18 cellular contexts compared by ENCODE assay signal in genomic region chr9:111644195-111644772, GRCh38. TPM values are rescaled to one million over a fixed set of nuclear protein-coding genes. Genes with fewer than 3 reads are reported as not detected.
DNase-seq lines count a peak whose midpoint lies in the region; ATAC-seq, FAIRE-seq and TF ChIP-seq lines count a peak whose summit lies in the region.
"Had no signal": no experiment of that assay in that cellular context is flagged by ENCODE, and none has a peak within 500 bp of the region (broad histone marks: within the 10 kb centered on the region; RNA-seq: fewer than 3 reads in every experiment).

No MANE protein-coding gene starts in this region.

- no peaks in the 10 kb centered on the region for H3K9me3 Mint-ChIP-seq in progenitor cell of endocrine pancreas (ENCODE audit: low read depth)
- H3K9me3 Mint-ChIP-seq: CD4-positive, alpha-beta memory T cell; H9 had no signal

- in situ Hi-C loops in HepG2 (cut with HindIII; ENCODE audit: extremely low pct_ligation_motif_present, low pct_unique_long_range_greater_than_20kb) (no loop called here), K562 (cut with MboI) (no loop called here)

- no peak overlapping the region for H3K27ac ChIP-seq in HepG2 (ENCODE audit: extremely low read length, insufficient read depth, low read length)
- no peak overlapping the region for H3K27ac ChIP-seq in right lobe of liver
- no peak overlapping the region for H3K27ac ChIP-seq in K562 (ENCODE audit: extremely low read depth, low read depth, low read length)
- H3K27ac ChIP-seq: 22Rv1, A549, BLaER1 had no signal

- H3K4me3 ChIP-seq in HepG2 (replicated peaks in 1 of 3; ENCODE audit: insufficient read depth in 1 of 3, low read depth in 2 of 3, low read length in 3 of 3) (no peak overlapping the region), right lobe of liver (no peak overlapping the region), K562 (no peak overlapping the region)
- H3K4me3 ChIP-seq: A549, BLaER1 had no signal

- H3K4me1 ChIP-seq in HepG2 (ENCODE audit: insufficient read depth, low read length) (peaks cover 20% of the 10 kb centered on the region), right lobe of liver (peaks cover 0 to 22% (median 5%) of the 10 kb centered on the region in 4 donors), K562 (replicated peaks in 1 of 2; ENCODE audit: control insufficient read depth in 2 of 2, insufficient read depth in 2 of 2, low read length in 2 of 2) (0 out of 5 replicates have a peak, but pooled peaks cover 0 to 5% of the 10 kb centered on the region in 2 experiments)
- H3K4me1 ChIP-seq: A549, BLaER1 had no signal

- no peak for TF ChIP-seq CTCF in HepG2 (CRISPR knock-in tag; IDR thresholded peaks at IDR 0.05)
- TF ChIP-seq CTCF in right lobe of liver (IDR thresholded peaks at IDR 0.05) = no peak
- no peak for TF ChIP-seq CTCF in K562 (IDR thresholded peaks at IDR 0.05 in 2 of 3, conservative IDR thresholded peaks at IDR 0.05 in 1 of 3; ENCODE audit: insufficient read depth in 2 of 3, low read depth in 1 of 3, low read length in 3 of 3)
- no peak for TF ChIP-seq CTCF in progenitor cell of endocrine pancreas (IDR thresholded peaks at IDR 0.05; ENCODE audit: unreplicated experiment)

- CTCF ChIA-PET in HepG2 (lab: Yijun Ruan, JAX; ENCODE audit: low intra/inter-chr PET ratio, low total read pairs) (no interaction called here), K562 (lab: Yijun Ruan, JAX; ENCODE audit: low intra/inter-chr PET ratio) (no interaction called here)

- peak overlapping the region; percentile 0 for H3K27ac Mint-ChIP-seq in progenitor cell of endocrine pancreas
- H3K27ac Mint-ChIP-seq: CD14-positive monocyte had no signal

- TF ChIP-seq RAD21 in HepG2 (CRISPR knock-in tag; IDR thresholded peaks at IDR 0.05) (no peak), K562 (CRISPR knock-in tag; conservative IDR thresholded peaks at IDR 0.05 in 1 of 2, IDR thresholded peaks at IDR 0.05 in 1 of 2) (no peak)

- H3K9me3 ChIP-seq in HepG2 (ENCODE audit: low read length) (no peaks in the 10 kb centered on the region), right lobe of liver (no peaks in the 10 kb centered on the region), K562 (replicated peaks; ENCODE audit: control insufficient read depth, insufficient read depth, low read depth, low read length) (no peaks in the 10 kb centered on the region)
- H3K9me3 ChIP-seq: A549 had no signal

- no peak for FAIRE-seq in HepG2 (lab: Jason Lieb, UNC)
- peak; percentile 19 for FAIRE-seq in K562 (lab: Jason Lieb, UNC)
- FAIRE-seq: A549, GM19239, H1 had no signal

- no peak for TF ChIP-seq POLR2A in HepG2 (IDR thresholded peaks at IDR 0.05; ENCODE audit: insufficient read depth in 1 of 2, low read depth in 2 of 2, low read length in 2 of 2)
- no peak for TF ChIP-seq POLR2A in right lobe of liver (IDR thresholded peaks at IDR 0.05)
- no peak for TF ChIP-seq POLR2A in K562 (conservative IDR thresholded peaks at IDR 0.05)

- peaks cover under 1% of the 10 kb centered on the region for H3K79me2 ChIP-seq in HepG2 (ENCODE audit: insufficient read depth, low read length)
- peaks cover 25% of the 10 kb centered on the region for H3K79me2 ChIP-seq in K562 (ENCODE audit: control insufficient read depth, insufficient read depth, low read length)

- POLR2A ChIA-PET in HepG2 (lab: Yijun Ruan, JAX) = interaction anchor here (1.4 kb wide), 1 partner anchor 46 kb away, joined by 5 read pairs; no protein-coding TSS in a partner anchor
- POLR2A ChIA-PET in K562 (lab: Yijun Ruan, JAX) = interaction anchor here (0.6 to 2.1 kb wide), 3 partner anchors 17 to 1128 kb away, joined by 3 to 5 read pairs (median 3); partner anchors contain the start of gene GNG10

- H3K4me2 ChIP-seq in HepG2 (ENCODE audit: low read depth, low read length) (no peak overlapping the region), K562 (ENCODE audit: insufficient read depth, low read length) (no peak overlapping the region)
- H3K4me2 ChIP-seq: A549, BLaER1 had no signal

- no peak overlapping the region for H3K4me3 Mint-ChIP-seq in progenitor cell of endocrine pancreas (ENCODE audit: low read depth)
- H3K4me3 Mint-ChIP-seq: CD14-positive monocyte; CD4-positive, alpha-beta memory T cell; H9 had no signal

- peak; percentile 27 for DNase-seq in HepG2 (ENCODE audit: low spot score)
- DNase-seq in right lobe of liver = no peak
- peak in 2 of 4 experiments; percentile 20 to 36 for DNase-seq in K562 (ENCODE audit: extremely low read depth in 1 of 4, low spot score in 3 of 4)
- no peak for DNase-seq in progenitor cell of endocrine pancreas (ENCODE audit: low spot score, unreplicated experiment)
- DNase-seq in AG20443 (ENCODE audit: low spot score) = no peak
- DNase-seq in GM19238 (ENCODE audit: insufficient read length, low spot score) = no peak
- DNase-seq in mesenteric fat pad (ENCODE audit: low spot score) = no peak
- DNase-seq: Calu3; CD4-positive, alpha-beta memory T cell; DMS79 treated with DMSO at 0.1 percent for 48 hours; GF-D8; H9 had no signal

- intact Hi-C loops in HepG2 (cut with micrococcal nuclease; ENCODE audit: unreplicated experiment) (no loop called here), right lobe of liver (cut with DNase I) (no loop called here), K562 (cut with micrococcal nuclease) (no loop called here)

- ATAC-seq in HepG2 (no peak), right lobe of liver (no peak), K562 (peak; percentile 79)
- ATAC-seq: A549 had no signal

- H3K4me1 Mint-ChIP-seq in progenitor cell of endocrine pancreas (ENCODE audit: low read depth) = peaks cover 4% of the 10 kb centered on the region
- H3K4me1 Mint-ChIP-seq: CD14-positive monocyte, H9 had no signal

- H2AFZ ChIP-seq in HepG2 (ENCODE audit: low read length) = no peak overlapping the region
- no peak overlapping the region for H2AFZ ChIP-seq in K562 (ENCODE audit: low read depth, low read length)

- BruUV-seq in HepG2 (replicated peaks; lab: Mats Ljungman, UMichigan) = TSS peak; percentile 23
- BruUV-seq in K562 (replicated peaks; lab: Mats Ljungman, UMichigan) = no TSS peak

- no peaks in the 10 kb centered on the region for H3K27me3 Mint-ChIP-seq in progenitor cell of endocrine pancreas
- H3K27me3 Mint-ChIP-seq: CD4-positive, alpha-beta memory T cell had no signal

- H3K27me3 ChIP-seq in HepG2 (ENCODE audit: control insufficient read depth in 1 of 2, insufficient read depth in 2 of 2, low read length in 2 of 2) = no peaks in the 10 kb centered on the region
- no peaks in the 10 kb centered on the region for H3K27me3 ChIP-seq in right lobe of liver
- H3K27me3 ChIP-seq in K562 (ENCODE audit: control insufficient read depth in 2 of 2, insufficient read depth in 2 of 2, low read length in 2 of 2) = no peaks in the 10 kb centered on the region
- H3K27me3 ChIP-seq: BLaER1 had no signal

- H3K36me3 ChIP-seq in HepG2 (replicated peaks in 1 of 2; ENCODE audit: control insufficient read depth in 1 of 2, insufficient read depth in 2 of 2, low read length in 2 of 2) (peaks cover 1 to 23% of the 10 kb centered on the region in 2 experiments; a peak in 2 of 5 replicates), right lobe of liver (peaks cover 0 to 42% (median under 1%) of the 10 kb centered on the region in 4 donors), K562 (ENCODE audit: control insufficient read depth, insufficient read depth, low read length) (peaks cover 59% of the 10 kb centered on the region)

- H3K9ac ChIP-seq in HepG2 (ENCODE audit: insufficient read depth, low read depth, low read length) (no peak overlapping the region), K562 (ENCODE audit: insufficient read depth in 1 of 2, low read depth in 2 of 2, low read length in 2 of 2) (no peak overlapping the region)
- H3K9ac ChIP-seq: BLaER1 had no signal

- H4K20me1 ChIP-seq in HepG2 (ENCODE audit: insufficient read depth, low read length) = no peaks in the 10 kb centered on the region
- no peaks in the 10 kb centered on the region for H4K20me1 ChIP-seq in K562 (replicated peaks; ENCODE audit: control insufficient read depth, insufficient read depth, low read length)

- 79% methylated on average over 8 of the region's 8 CpGs for WGBS in HepG2 (ENCODE audit: low lambda C conversion rate)
- WGBS in right lobe of liver (ENCODE audit: insufficient coverage, low coverage, low lambda C conversion rate, missing lambda C conversion rate) = 77% methylated on average over 8 of the region's 8 CpGs
- 20% methylated on average over 8 of the region's 8 CpGs for WGBS in K562 (ENCODE audit: insufficient coverage, low coverage, missing lambda C conversion rate)

- H3K36me3 Mint-ChIP-seq in progenitor cell of endocrine pancreas (ENCODE audit: insufficient read depth) = peaks cover 23% of the 10 kb centered on the region

- H3K9me1 ChIP-seq in K562 (ENCODE audit: control insufficient read depth, insufficient read depth, low read length) = no peaks in the 10 kb centered on the region

- TF ChIP-seq EP300 in HepG2 (IDR thresholded peaks at IDR 0.05; ENCODE audit: low read depth in 2 of 2, low read length in 2 of 2) = no peak
- TF ChIP-seq EP300 in HepG2 (CRISPR knock-in tag; IDR thresholded peaks at IDR 0.05; ENCODE audit: borderline replicate concordance) = no peak
- TF ChIP-seq EP300 in K562 (IDR thresholded peaks at IDR 0.05; ENCODE audit: low read length) = peak; percentile 74

RNA-seq across cellular contexts. Expression of gene DNAJC25, which starts 13.2 kb away (rescaled TPM):
- total RNA-seq in HepG2 (2016; rRNA removed; fragmentation: Illumina TruSeq; extraction: Trizol) (6.3 and 10.2 TPM in 2 replicates), right lobe of liver (10 to 100 TPM; 12.2 to 32.8 (median 18.2) TPM), K562 (2014; rRNA removed) (6.1 and 6.6 TPM in 2 replicates), K562 (2014; rRNA removed; fragmentation: Illumina TruSeq; extraction: Trizol) (7.1 and 8.1 TPM in 2 replicates), K562 (2015; rRNA removed; fragmentation: Illumina TruSeq; extraction: Trizol) (7.0 and 8.4 TPM in 2 replicates), K562 (2021) (5.6 and 5.7 TPM in 2 replicates), progenitor cell of endocrine pancreas (7.5 and 8.5 TPM in 2 replicates), mesenteric fat pad (7.5 TPM)
- total RNA-seq in HepG2 (2016; cell fraction: cytosol; rRNA removed; fragmentation: Illumina TruSeq; extraction: Trizol; ENCODE audit: low read depth) = 2.4 and 2.5 TPM in 2 replicates
- total RNA-seq in HepG2 (2016; cell fraction: insoluble cytoplasmic fraction; rRNA removed; fragmentation: Illumina TruSeq; extraction: Trizol) = 6.5 and 9.4 TPM in 2 replicates
- 5.6 and 6.1 TPM in 2 replicates for total RNA-seq in HepG2 (2016; cell fraction: membrane; rRNA removed; fragmentation: Illumina TruSeq; extraction: Trizol)
- total RNA-seq in HepG2 (2016; cell fraction: nucleus; rRNA removed; fragmentation: Illumina TruSeq; extraction: Trizol) = 11.2 and 12.3 TPM in 2 replicates
- polyA plus RNA-seq in HepG2 (2011; rRNA removed) (4.5 and 5.7 TPM in 2 replicates), K562 (2011; rRNA removed) (8.9 and 10.7 TPM in 2 replicates), K562 (2014; fragmentation: Illumina TruSeq; extraction: Trizol) (7.0 and 9.1 TPM in 2 replicates), K562 (2014; fragmentation: Nextera tagmentation; extraction: Ambion mirVana) (1 to 10 TPM; 3.7 to 4.4 TPM), K562 (2014; rRNA removed) (8.4 and 11.2 TPM in 2 replicates)
- polyA plus RNA-seq in HepG2 (2011; cell fraction: cytosol; rRNA removed) = 3.0 and 3.2 TPM in 2 replicates
- 3.5 and 3.7 TPM in 2 replicates for polyA plus RNA-seq in HepG2 (2011; cell fraction: nucleus; rRNA removed)
- polyA plus RNA-seq in HepG2 (2012) = 4.8 and 8.4 TPM in 2 replicates
- polyA plus RNA-seq in HepG2 (2016; cell fraction: cytosol; fragmentation: Illumina TruSeq; extraction: Trizol; ENCODE audit: low read depth) = 2.4 and 2.8 TPM in 2 replicates
- 7.8 TPM in 2 replicates for polyA plus RNA-seq in HepG2 (2016; cell fraction: insoluble cytoplasmic fraction; fragmentation: Illumina TruSeq; extraction: Trizol; ENCODE audit: low read depth)
- polyA plus RNA-seq in HepG2 (2016; cell fraction: membrane; fragmentation: Illumina TruSeq; extraction: Trizol; ENCODE audit: low read depth) = 5.4 and 6.1 TPM in 2 replicates
- 25.6 and 26.2 TPM in 2 replicates for polyA plus RNA-seq in HepG2 (2016; cell fraction: nucleus; fragmentation: Illumina TruSeq; extraction: Trizol; ENCODE audit: insufficient read depth, low read depth)
- 1.5 and 1.8 TPM in 2 replicates for polyA minus RNA-seq in HepG2 (2011; rRNA and poly(A)+ RNA removed; ENCODE audit: low replicate concordance)
- 0.79 and 1.7 TPM in 2 replicates for polyA minus RNA-seq in HepG2 (2011; cell fraction: cytosol; rRNA and poly(A)+ RNA removed)
- 5.7 and 6.7 TPM in 2 replicates for polyA minus RNA-seq in HepG2 (2011; cell fraction: nucleus; rRNA and poly(A)+ RNA removed)
- total RNA-seq in K562 (2011; cell fraction: chromatin; rRNA removed; ENCODE audit: low replicate concordance) = 5.8 and 23.0 TPM in 2 replicates
- 5.7 and 7.2 TPM in 2 replicates for total RNA-seq in K562 (2011; cell fraction: nucleolus; rRNA removed)
- total RNA-seq in K562 (2011; cell fraction: nucleoplasm; rRNA removed) = 9.8 and 15.7 TPM in 2 replicates
- polyA plus RNA-seq in K562 (2011; cell fraction: cytosol; rRNA removed) = 3.0 and 3.7 TPM in 2 replicates
- polyA plus RNA-seq in K562 (2011; cell fraction: nucleus; rRNA removed) = 8.2 and 12.9 TPM in 2 replicates
- polyA plus RNA-seq in K562 (2012) = 6.4 and 7.7 TPM in 2 replicates
- 3.7 and 4.6 TPM in 2 replicates for polyA minus RNA-seq in K562 (2011; rRNA and poly(A)+ RNA removed)
- polyA minus RNA-seq in K562 (2011; cell fraction: cytosol; rRNA and poly(A)+ RNA removed) = 1.1 and 1.7 TPM in 2 replicates
- polyA minus RNA-seq in K562 (2011; cell fraction: nucleus; rRNA and poly(A)+ RNA removed) = 3.9 and 6.0 TPM in 2 replicates

RNA-seq across cellular contexts. Expression of gene GNG10, which starts 17.1 kb away (rescaled TPM):
- total RNA-seq in HepG2 (2016; rRNA removed; fragmentation: Illumina TruSeq; extraction: Trizol) = 29.8 and 45.0 TPM in 2 replicates
- 36.2 and 49.1 TPM in 2 replicates for total RNA-seq in HepG2 (2016; cell fraction: cytosol; rRNA removed; fragmentation: Illumina TruSeq; extraction: Trizol; ENCODE audit: low read depth)
- total RNA-seq in HepG2 (2016; cell fraction: insoluble cytoplasmic fraction; rRNA removed; fragmentation: Illumina TruSeq; extraction: Trizol) = 32.9 and 43.3 TPM in 2 replicates
- 68.2 and 69.9 TPM in 2 replicates for total RNA-seq in HepG2 (2016; cell fraction: membrane; rRNA removed; fragmentation: Illumina TruSeq; extraction: Trizol)
- 14.3 and 15.8 TPM in 2 replicates for total RNA-seq in HepG2 (2016; cell fraction: nucleus; rRNA removed; fragmentation: Illumina TruSeq; extraction: Trizol)
- polyA plus RNA-seq in HepG2 (2011; rRNA removed) = 29.8 and 32.4 TPM in 2 replicates
- polyA plus RNA-seq in HepG2 (2011; cell fraction: cytosol; rRNA removed) = 23.4 and 29.9 TPM in 2 replicates
- 4.6 and 7.7 TPM in 2 replicates for polyA plus RNA-seq in HepG2 (2011; cell fraction: nucleus; rRNA removed)
- 23.6 and 24.8 TPM in 2 replicates for polyA plus RNA-seq in HepG2 (2012)
- 74.7 and 106 TPM in 2 replicates for polyA plus RNA-seq in HepG2 (2016; cell fraction: cytosol; fragmentation: Illumina TruSeq; extraction: Trizol; ENCODE audit: low read depth)
- 66.2 and 74.2 TPM in 2 replicates for polyA plus RNA-seq in HepG2 (2016; cell fraction: insoluble cytoplasmic fraction; fragmentation: Illumina TruSeq; extraction: Trizol; ENCODE audit: low read depth)
- polyA plus RNA-seq in HepG2 (2016; cell fraction: membrane; fragmentation: Illumina TruSeq; extraction: Trizol; ENCODE audit: low read depth) = 103 and 108 TPM in 2 replicates
- 32.3 and 39.9 TPM in 2 replicates for polyA plus RNA-seq in HepG2 (2016; cell fraction: nucleus; fragmentation: Illumina TruSeq; extraction: Trizol; ENCODE audit: insufficient read depth, low read depth)
- 5.4 and 7.5 TPM in 2 replicates for polyA minus RNA-seq in HepG2 (2011; rRNA and poly(A)+ RNA removed; ENCODE audit: low replicate concordance)
- polyA minus RNA-seq in HepG2 (2011; cell fraction: cytosol; rRNA and poly(A)+ RNA removed) = 4.7 and 5.0 TPM in 2 replicates
- polyA minus RNA-seq in HepG2 (2011; cell fraction: nucleus; rRNA and poly(A)+ RNA removed) = 5.4 and 5.7 TPM in 2 replicates
- 10 to 100 TPM in 3 of 6 experiments, 1 to 10 TPM in 3; 8.1 to 23.8 (median 14.0) TPM for total RNA-seq in right lobe of liver
- 2.5 and 10.5 TPM in 2 replicates for total RNA-seq in K562 (2011; cell fraction: chromatin; rRNA removed; ENCODE audit: low replicate concordance)
- total RNA-seq in K562 (2011; cell fraction: nucleolus; rRNA removed) = 2.8 and 3.4 TPM in 2 replicates
- 5.0 and 13.4 TPM in 2 replicates for total RNA-seq in K562 (2011; cell fraction: nucleoplasm; rRNA removed)
- total RNA-seq in K562 (2014; rRNA removed) = 15.3 and 15.6 TPM in 2 replicates
- 28.0 and 28.3 TPM in 2 replicates for total RNA-seq in K562 (2014; rRNA removed; fragmentation: Illumina TruSeq; extraction: Trizol)
- total RNA-seq in K562 (2015; rRNA removed; fragmentation: Illumina TruSeq; extraction: Trizol) = 25.0 and 26.3 TPM in 2 replicates
- total RNA-seq in K562 (2021) = 13.1 and 16.3 TPM in 2 replicates
- 30.3 and 37.8 TPM in 2 replicates for polyA plus RNA-seq in K562 (2011; rRNA removed)
- 12.9 and 20.7 TPM in 2 replicates for polyA plus RNA-seq in K562 (2011; cell fraction: cytosol; rRNA removed)
- 4.8 and 7.1 TPM in 2 replicates for polyA plus RNA-seq in K562 (2011; cell fraction: nucleus; rRNA removed)
- 24.2 and 24.8 TPM in 2 replicates for polyA plus RNA-seq in K562 (2012)
- polyA plus RNA-seq in K562 (2014; fragmentation: Illumina TruSeq; extraction: Trizol) = 24.2 and 28.4 TPM in 2 replicates
- 10 to 100 TPM; 32.6 to 35.3 TPM for polyA plus RNA-seq in K562 (2014; fragmentation: Nextera tagmentation; extraction: Ambion mirVana)
- 32.1 and 34.3 TPM in 2 replicates for polyA plus RNA-seq in K562 (2014; rRNA removed)
- polyA minus RNA-seq in K562 (2011; rRNA and poly(A)+ RNA removed) = 6.1 and 7.4 TPM in 2 replicates
- polyA minus RNA-seq in K562 (2011; cell fraction: cytosol; rRNA and poly(A)+ RNA removed) = 2.8 and 3.1 TPM in 2 replicates
- 1.6 and 3.2 TPM in 2 replicates for polyA minus RNA-seq in K562 (2011; cell fraction: nucleus; rRNA and poly(A)+ RNA removed)
- total RNA-seq in progenitor cell of endocrine pancreas = 27.5 and 32.2 TPM in 2 replicates
- 59.8 TPM for total RNA-seq in mesenteric fat pad

RNA-seq across cellular contexts. Expression of gene PTGR1, which starts 44.8 kb away (rescaled TPM):
- total RNA-seq in HepG2 (2016; rRNA removed; fragmentation: Illumina TruSeq; extraction: Trizol) (15.8 and 22.5 TPM in 2 replicates), right lobe of liver (1,000 to 10,000 TPM in 1 of 6 experiments, 100 to 1,000 TPM in 5; 477 to 1,242 (median 773) TPM), K562 (2014; rRNA removed) (not detected in 2 replicates), K562 (2014; rRNA removed; fragmentation: Illumina TruSeq; extraction: Trizol) (not detected in 2 replicates), K562 (2015; rRNA removed; fragmentation: Illumina TruSeq; extraction: Trizol) (not detected in 2 replicates), K562 (2021) (0.22 and 0.36 TPM in 2 replicates), progenitor cell of endocrine pancreas (50.1 and 53.2 TPM in 2 replicates), mesenteric fat pad (53.0 TPM)
- 9.9 TPM in 2 replicates for total RNA-seq in HepG2 (2016; cell fraction: cytosol; rRNA removed; fragmentation: Illumina TruSeq; extraction: Trizol; ENCODE audit: low read depth)
- 15.5 and 22.6 TPM in 2 replicates for total RNA-seq in HepG2 (2016; cell fraction: insoluble cytoplasmic fraction; rRNA removed; fragmentation: Illumina TruSeq; extraction: Trizol)
- 6.7 and 8.4 TPM in 2 replicates for total RNA-seq in HepG2 (2016; cell fraction: membrane; rRNA removed; fragmentation: Illumina TruSeq; extraction: Trizol)
- 4.8 and 6.2 TPM in 2 replicates for total RNA-seq in HepG2 (2016; cell fraction: nucleus; rRNA removed; fragmentation: Illumina TruSeq; extraction: Trizol)
- polyA plus RNA-seq in HepG2 (2011; rRNA removed) (5.0 and 6.0 TPM in 2 replicates), K562 (2011; rRNA removed) (not detected in 2 replicates), K562 (2014; fragmentation: Illumina TruSeq; extraction: Trizol) (not detected in 2 replicates), K562 (2014; fragmentation: Nextera tagmentation; extraction: Ambion mirVana) (not detected), K562 (2014; rRNA removed) (not detected in 2 replicates)
- 5.4 and 6.0 TPM in 2 replicates for polyA plus RNA-seq in HepG2 (2011; cell fraction: cytosol; rRNA removed)
- 2.1 and 2.9 TPM in 2 replicates for polyA plus RNA-seq in HepG2 (2011; cell fraction: nucleus; rRNA removed)
- polyA plus RNA-seq in HepG2 (2012) = 10.6 and 11.6 TPM in 2 replicates
- polyA plus RNA-seq in HepG2 (2016; cell fraction: cytosol; fragmentation: Illumina TruSeq; extraction: Trizol; ENCODE audit: low read depth) = 5.1 and 5.3 TPM in 2 replicates
- 21.3 and 24.8 TPM in 2 replicates for polyA plus RNA-seq in HepG2 (2016; cell fraction: insoluble cytoplasmic fraction; fragmentation: Illumina TruSeq; extraction: Trizol; ENCODE audit: low read depth)
- 4.1 and 4.5 TPM in 2 replicates for polyA plus RNA-seq in HepG2 (2016; cell fraction: membrane; fragmentation: Illumina TruSeq; extraction: Trizol; ENCODE audit: low read depth)
- polyA plus RNA-seq in HepG2 (2016; cell fraction: nucleus; fragmentation: Illumina TruSeq; extraction: Trizol; ENCODE audit: insufficient read depth, low read depth) = 10.1 and 12.6 TPM in 2 replicates
- polyA minus RNA-seq in HepG2 (2011; rRNA and poly(A)+ RNA removed; ENCODE audit: low replicate concordance) = 2.8 and 54.6 TPM in 2 replicates
- polyA minus RNA-seq in HepG2 (2011; cell fraction: cytosol; rRNA and poly(A)+ RNA removed) = 3.1 and 4.8 TPM in 2 replicates
- polyA minus RNA-seq in HepG2 (2011; cell fraction: nucleus; rRNA and poly(A)+ RNA removed) = 5.5 TPM in 2 replicates
- 0.42 TPM in 1 of 2 replicates, not detected in the other for total RNA-seq in K562 (2011; cell fraction: chromatin; rRNA removed; ENCODE audit: low replicate concordance)
- not detected in 2 replicates for total RNA-seq in K562 (2011; cell fraction: nucleolus; rRNA removed)
- not detected in 2 replicates for total RNA-seq in K562 (2011; cell fraction: nucleoplasm; rRNA removed)
- 0.07 TPM in 1 of 2 replicates, not detected in the other for polyA plus RNA-seq in K562 (2011; cell fraction: cytosol; rRNA removed)
- polyA plus RNA-seq in K562 (2011; cell fraction: nucleus; rRNA removed) = not detected in 2 replicates
- 0.08 TPM in 1 of 2 replicates, not detected in the other for polyA plus RNA-seq in K562 (2012)
- not detected in 2 replicates for polyA minus RNA-seq in K562 (2011; rRNA and poly(A)+ RNA removed)
- polyA minus RNA-seq in K562 (2011; cell fraction: cytosol; rRNA and poly(A)+ RNA removed) = not detected in 2 replicates
- not detected in 2 replicates for polyA minus RNA-seq in K562 (2011; cell fraction: nucleus; rRNA and poly(A)+ RNA removed)

Comparison
In these comparisons a context has a peak if more than half of its experiments do, and no peak if none do; other contexts are left out.
1. RNA of gene PTGR1, which starts 44.8 kb away (total RNA-seq): 477 to 1,242 TPM in right lobe of liver, 53.0 TPM in mesenteric fat pad (single experiment), 50.1 to 53.2 TPM in progenitor cell of endocrine pancreas and 4.8 to 22.6 TPM in HepG2; 0.22 to 0.42 TPM in K562; every median in the first group is over 4 times any median in the second.
2. Of the 241 proteins assayed by ChIP-seq in both HepG2 and K562: peak only in HepG2: none; only in K562: ATF7, DPF2, EP300, FOSL1, MEIS2, NCOR1 and 3 more; in both: none; in neither: 227; mixed calls (peak in some experiments, not most) for 5.